ENCODE assay signal across 1 cellular context in the genomic region with DNA sequence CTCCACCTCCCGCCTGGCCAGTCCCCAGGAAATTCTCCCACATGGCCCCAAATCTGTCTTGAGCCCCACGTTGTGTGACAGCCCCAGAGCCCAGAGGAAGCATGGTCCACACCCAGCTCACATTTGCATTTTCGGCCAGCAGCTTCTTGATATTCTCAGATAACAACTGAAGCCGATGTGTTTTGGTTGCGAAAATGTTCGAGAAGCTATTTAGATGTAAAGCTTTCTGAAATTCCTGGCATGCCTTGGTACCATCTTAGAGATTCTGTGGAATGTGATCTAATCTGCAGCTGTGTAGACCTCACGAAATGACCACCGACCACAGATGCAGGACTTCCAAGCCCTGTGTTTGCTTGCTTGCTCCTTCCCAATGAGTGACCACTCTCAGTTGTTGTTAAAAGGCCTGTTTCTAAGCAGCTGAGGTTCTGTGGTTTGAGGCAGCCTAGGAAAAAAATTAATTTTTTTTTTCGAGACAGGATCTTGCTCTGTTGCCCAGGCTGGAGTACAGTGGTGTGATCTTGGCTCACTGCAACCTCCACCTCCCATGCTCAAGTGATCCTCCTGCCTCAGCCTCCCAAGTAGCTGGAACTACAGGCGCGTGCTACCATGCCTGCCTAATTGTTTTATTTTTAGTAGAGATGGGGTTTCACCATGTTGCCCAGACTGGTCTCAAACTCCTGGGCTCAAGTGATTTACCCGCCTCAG.
A peak's percentile ranks its signal among the peaks of the same experiment; 100 is the strongest.
TF ChIP-seq lines count a peak whose summit lies in the region.

No MANE protein-coding gene starts in this region.

TF ChIP-seq in HEK293, 187 proteins besides CTCF, POLR2A, EP300 and RAD21 (continued from another document):
- TF ChIP-seq, protein P1, sequence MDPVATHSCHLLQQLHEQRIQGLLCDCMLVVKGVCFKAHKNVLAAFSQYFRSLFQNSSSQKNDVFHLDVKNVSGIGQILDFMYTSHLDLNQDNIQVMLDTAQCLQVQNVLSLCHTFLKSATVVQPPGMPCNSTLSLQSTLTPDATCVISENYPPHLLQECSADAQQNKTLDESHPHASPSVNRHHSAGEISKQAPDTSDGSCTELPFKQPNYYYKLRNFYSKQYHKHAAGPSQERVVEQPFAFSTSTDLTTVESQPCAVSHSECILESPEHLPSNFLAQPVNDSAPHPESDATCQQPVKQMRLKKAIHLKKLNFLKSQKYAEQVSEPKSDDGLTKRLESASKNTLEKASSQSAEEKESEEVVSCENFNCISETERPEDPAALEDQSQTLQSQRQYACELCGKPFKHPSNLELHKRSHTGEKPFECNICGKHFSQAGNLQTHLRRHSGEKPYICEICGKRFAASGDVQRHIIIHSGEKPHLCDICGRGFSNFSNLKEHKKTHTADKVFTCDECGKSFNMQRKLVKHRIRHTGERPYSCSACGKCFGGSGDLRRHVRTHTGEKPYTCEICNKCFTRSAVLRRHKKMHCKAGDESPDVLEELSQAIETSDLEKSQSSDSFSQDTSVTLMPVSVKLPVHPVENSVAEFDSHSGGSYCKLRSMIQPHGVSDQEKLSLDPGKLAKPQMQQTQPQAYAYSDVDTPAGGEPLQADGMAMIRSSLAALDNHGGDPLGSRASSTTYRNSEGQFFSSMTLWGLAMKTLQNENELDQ (tag by site-specific recombination; IDR thresholded peaks at IDR 0.05; ENCODE audit: low read depth) = no peak
- TF ChIP-seq ZNF121 (tag by site-specific recombination; IDR thresholded peaks at IDR 0.05) = peak; percentile 81
- TF ChIP-seq OSR2 (tag by site-specific recombination; IDR thresholded peaks at IDR 0.05) = no peak
- no peak for TF ChIP-seq ZNF555 (tag by site-specific recombination; conservative IDR thresholded peaks at IDR 0.05)
- TF ChIP-seq ZNF521 (tag by site-specific recombination; IDR thresholded peaks at IDR 0.05) = no peak
